In the genomic region with DNA sequence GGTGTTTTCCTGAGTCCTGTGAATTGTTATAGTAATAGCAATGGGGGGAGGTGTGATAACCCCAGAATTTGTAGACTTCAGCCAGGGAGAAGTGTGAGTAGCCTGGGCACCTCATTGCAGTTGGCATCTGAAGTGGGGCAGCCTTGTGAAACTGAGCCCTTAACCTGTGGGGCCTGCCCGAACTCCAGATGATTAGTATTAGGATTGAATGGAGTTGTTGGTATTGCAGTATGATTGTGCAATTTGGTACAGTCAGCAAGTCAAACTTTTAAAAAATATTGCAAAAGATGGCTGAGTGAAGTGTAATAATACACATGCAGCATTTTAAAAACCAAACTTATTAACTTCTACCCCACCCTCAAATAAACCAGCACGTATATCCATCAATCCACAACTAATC, we compare ENCODE assay signal across 12 cellular contexts. TPM values are rescaled to one million over a fixed set of nuclear protein-coding genes. Genes with fewer than 3 reads are reported as not detected.
DNase-seq lines count a peak whose midpoint lies in the region; ATAC-seq, FAIRE-seq and TF ChIP-seq lines count a peak whose summit lies in the region.
"Had no signal": no experiment of that assay in that cellular context is flagged by ENCODE, and none has a peak within 500 bp of the region (broad histone marks: within the 10 kb centered on the region; RNA-seq: fewer than 3 reads in every experiment).

No MANE protein-coding gene starts in this region.

- H3K27me3 ChIP-seq in GM12878 (replicated peaks in 1 of 2; ENCODE audit: control insufficient read depth in 2 of 2, insufficient read depth in 2 of 2, low read length in 1 of 2), result no peaks in the 10 kb centered on the region

- no peak overlapping the region for H3K9ac ChIP-seq in GM12878 (ENCODE audit: control insufficient read depth, insufficient read depth, low read length)

- POLR2A ChIA-PET in A549 (lab: Yijun Ruan, JAX) (no interaction called here), GM12878 (lab: Charles Lee) (no interaction called here)

- H3K4me1 ChIP-seq in A549 (peaks cover 41% of the 10 kb centered on the region), GM12878 (ENCODE audit: control insufficient read depth, insufficient read depth, low read length) (0 out of 2 replicates have a peak, but pooled peaks cover 3% of the 10 kb centered on the region)

- in situ Hi-C loops in GM12878 (cut with MboI), result no loop called here

- peaks cover 0 to 3% of the 10 kb centered on the region in 2 experiments; a peak in 3 of 4 replicates for H3K36me3 ChIP-seq in GM12878 (ENCODE audit: control insufficient read depth in 2 of 2, insufficient read depth in 2 of 2, low read length in 1 of 2)

- peak; percentile 51 to 86 for ATAC-seq in A549
- ATAC-seq in GM12878, result peak; percentile 13; the same call in 2 of the 3 replicates
- no peak for ATAC-seq in GM21723 (IDR thresholded peaks at IDR 0.05; ENCODE audit: unreplicated experiment)

- peaks cover 16% of the 10 kb centered on the region for H3K9me3 ChIP-seq in A549
- H3K9me3 ChIP-seq in GM12878 (replicated peaks; ENCODE audit: control insufficient read depth, insufficient read depth, low read length), result peaks cover 19% of the 10 kb centered on the region

- H2AFZ ChIP-seq in GM12878 (ENCODE audit: control insufficient read depth, low read depth, low read length), result no peak overlapping the region

- peaks cover 98% of the 10 kb centered on the region for H3K79me2 ChIP-seq in GM12878 (ENCODE audit: control insufficient read depth, insufficient read depth, low read length)

- no peak for TF ChIP-seq EP300 in A549 (IDR thresholded peaks at IDR 0.05)
- no peak for TF ChIP-seq EP300 in GM12878 (IDR thresholded peaks at IDR 0.05; ENCODE audit: borderline replicate concordance in 1 of 2, control insufficient read depth in 1 of 2, low read depth in 2 of 2, low read length in 2 of 2)

- H3K4me2 ChIP-seq in A549 (peak overlapping the region; percentile 64), GM12878 (ENCODE audit: control insufficient read depth, insufficient read depth) (peak overlapping the region; percentile 38; the same call in 1 of the 2 replicates)

- H3K27ac ChIP-seq in A549 (peak overlapping the region; percentile 17 to 70; a peak in 3 of 6 replicates), GM12878 (ENCODE audit: control insufficient read depth, insufficient read depth) (no peak overlapping the region)

- 35% methylated on average over 2 of the region's 2 CpGs for WGBS in A549 (ENCODE audit: missing lambda C conversion rate)
- WGBS in GM12878 (ENCODE audit: insufficient coverage, insufficient replicate concordance, low lambda C conversion rate, missing lambda C conversion rate), result 100% methylated on average over 2 of the region's 2 CpGs

- no peak for TF ChIP-seq POLR2A in A549 (IDR thresholded peaks at IDR 0.05; ENCODE audit: low read length)
- no peak for TF ChIP-seq POLR2A in GM12878 (IDR thresholded peaks at IDR 0.05; ENCODE audit: low read depth, low read length)

- intact Hi-C loops in GM12878 (cut with micrococcal nuclease; ENCODE audit: unreplicated experiment), result no loop called here

- SMC1A ChIA-PET in GM12878 (lab: Charles Lee; ENCODE audit: uncharacterized antibody, unreplicated experiment), result no interaction called here

- no peak for FAIRE-seq in A549 (lab: Jason Lieb, UNC)
- no peak for FAIRE-seq in GM12878 (lab: Jason Lieb, UNC)
- FAIRE-seq: HTR-8/SVneo had no signal

- H4K20me1 ChIP-seq in GM12878 (ENCODE audit: control insufficient read depth, insufficient read depth), result no peaks in the 10 kb centered on the region

- CTCF ChIA-PET in A549 (lab: Yijun Ruan, JAX) (no interaction called here), GM12878 (lab: Yijun Ruan, JAX) (no interaction called here)

- DNase-seq in A549 (ENCODE audit: low read depth in 1 of 2, low spot score in 1 of 2) (no peak), HCEC 1CT (peak; percentile 69), GM12878 (ENCODE audit: low read depth, low spot score) (no peak), iris pigment epithelial cell (ENCODE audit: low read depth) (peak; percentile 78), D341Med (ENCODE audit: low spot score) (no peak), NCI-H1417 treated with DMSO at 0.1 percent for 48 hours (lab: John Stamatoyannopoulos, UW) (no peak), superior temporal gyrus (ENCODE audit: extremely low spot score) (no peak)
- DNase-seq: activated T-cell treated with anti-CD3 and anti-CD28 coated beads, Interleukin-2, amount 50 U/mL, for 4 hours; C1 segment of cervical spinal cord; NCI-H446 treated with DMSO at 0.1 percent for 48 hours had no signal

- no TSS peak for BruUV-seq in GM12878 (replicated peaks; lab: Mats Ljungman, UMichigan)

- H3K4me3 ChIP-seq in A549 (no peak overlapping the region), GM12878 (no peak overlapping the region)

- no peak for TF ChIP-seq RAD21 in A549 (conservative IDR thresholded peaks at IDR 0.05 in 1 of 2, IDR thresholded peaks at IDR 0.05 in 1 of 2)
- no peak for TF ChIP-seq RAD21 in GM12878 (IDR thresholded peaks at IDR 0.05; ENCODE audit: insufficient read depth, low read depth, low read length)

- TF ChIP-seq CTCF in A549 (IDR thresholded peaks at IDR 0.05) (no peak), GM12878 (IDR thresholded peaks at IDR 0.05 in 2 of 3, conservative IDR thresholded peaks at IDR 0.05 in 1 of 3; ENCODE audit: control insufficient read depth in 2 of 3, extremely low read depth in 1 of 3, insufficient read depth in 1 of 3, low read depth in 3 of 3, low read length in 3 of 3) (no peak)

- RAD21 ChIA-PET in GM12878 (lab: Charles Lee; ENCODE audit: unreplicated experiment), result no interaction called here

TF ChIP-seq in A549, 52 proteins besides CTCF, POLR2A, EP300 and RAD21:
- TF ChIP-seq MAFK (IDR thresholded peaks at IDR 0.05; ENCODE audit: partially characterized antibody), result peak; percentile 42
- TF ChIP-seq HOXB5 (CRISPR knock-in tag; IDR thresholded peaks at IDR 0.05), result no peak
- peak; percentile 93 to 97 for TF ChIP-seq CEBPB (IDR thresholded peaks at IDR 0.05)
- no peak for TF ChIP-seq EHMT2 (IDR thresholded peaks at IDR 0.05; ENCODE audit: low read depth)
- TF ChIP-seq, protein P1, sequence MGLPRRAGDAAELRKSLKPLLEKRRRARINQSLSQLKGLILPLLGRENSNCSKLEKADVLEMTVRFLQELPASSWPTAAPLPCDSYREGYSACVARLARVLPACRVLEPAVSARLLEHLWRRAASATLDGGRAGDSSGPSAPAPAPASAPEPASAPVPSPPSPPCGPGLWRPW (IDR thresholded peaks at IDR 0.05), result peak; percentile 73; the same call in 1 of the 2 replicates
- no peak for TF ChIP-seq RNF2 (IDR thresholded peaks at IDR 0.05; ENCODE audit: borderline replicate concordance, low read depth)
- no peak for TF ChIP-seq FOSL2 (IDR thresholded peaks at IDR 0.05)
- peak; percentile 35; the same call in 1 of the 2 replicates for TF ChIP-seq FOSL2 (CRISPR knock-in tag; IDR thresholded peaks at IDR 0.05)
- TF ChIP-seq RFX5 (IDR thresholded peaks at IDR 0.05), result no peak

TF ChIP-seq in GM12878, 131 proteins besides CTCF, POLR2A, EP300 and RAD21 (continues in another document):
- TF ChIP-seq STAT1 (conservative IDR thresholded peaks at IDR 0.05) (no peak), LARP7 (IDR thresholded peaks at IDR 0.05) (no peak), MXI1 (IDR thresholded peaks at IDR 0.05; ENCODE audit: low read depth, low read length) (no peak)

RNA-seq across cellular contexts. Expression of a gene that starts 9.3 kb away (rescaled TPM):
- 19.5 and 21.9 TPM in 2 replicates for polyA plus RNA-seq in A549 (2011; rRNA removed)
- polyA plus RNA-seq in A549 (2012; cell fraction: cytosol; rRNA removed), result 9.1 and 9.9 TPM in 2 replicates
- polyA plus RNA-seq in A549 (2012; cell fraction: nucleus; rRNA removed), result 31.2 and 46.0 TPM in 2 replicates
- 21.7 to 22.1 TPM (median 21.7 TPM) in 3 replicates for polyA plus RNA-seq in A549 (2017; fragmentation: RNase III; extraction: RNeasy Plus Mini Kit Qiagen cat#74134 plus additional on column Dnase treatment)
- 23.8 and 27.3 TPM in 2 replicates for polyA minus RNA-seq in A549 (2011; rRNA and poly(A)+ RNA removed)
- 246 and 254 TPM in 2 replicates for total RNA-seq in GM12878 (2013; cell fraction: nucleolus; rRNA removed)
- 24.6 and 27.2 TPM in 2 replicates for total RNA-seq in GM12878 (2014; rRNA removed)
- total RNA-seq in GM12878 (2014; rRNA removed; fragmentation: Illumina TruSeq; extraction: Trizol), result 22.2 and 23.6 TPM in 2 replicates
- total RNA-seq in GM12878 (2021), result 62.0 and 67.2 TPM in 2 replicates
- 21.1 TPM for polyA plus RNA-seq in GM12878 (2011; ENCODE audit: low read depth)
- polyA plus RNA-seq in GM12878 (2011; rRNA removed), result 17.4 and 22.6 TPM in 2 replicates
- polyA plus RNA-seq in GM12878 (2011; cell fraction: cytosol; rRNA removed), result 12.2 and 15.6 TPM in 2 replicates
- 85.8 and 102 TPM in 2 replicates for polyA plus RNA-seq in GM12878 (2011; cell fraction: nucleus; rRNA removed)
- 30.2 and 32.3 TPM in 2 replicates for polyA plus RNA-seq in GM12878 (2012)
- polyA plus RNA-seq in GM12878 (2014; fragmentation: Illumina TruSeq; extraction: Trizol), result 21.9 and 26.1 TPM in 2 replicates
- polyA plus RNA-seq in GM12878 (2014; fragmentation: Nextera tagmentation; extraction: Ambion mirVana), result 1 to 10 TPM; 4.7 to 5.6 TPM
- 25.1 and 32.9 TPM in 2 replicates for polyA plus RNA-seq in GM12878 (2014; rRNA removed)
- polyA plus RNA-seq in GM12878 (2016; fragmentation: Nextera tagmentation; extraction: Ambion mirVana), result 10 to 100 TPM; 55.5 to 60.3 TPM
- polyA minus RNA-seq in GM12878 (2011; rRNA and poly(A)+ RNA removed), result 22.2 and 30.2 TPM in 2 replicates
- polyA minus RNA-seq in GM12878 (2011; cell fraction: cytosol; rRNA and poly(A)+ RNA removed), result 16.7 and 18.6 TPM in 2 replicates
- 45.2 and 78.7 TPM in 2 replicates for polyA minus RNA-seq in GM12878 (2011; cell fraction: nucleus; rRNA and poly(A)+ RNA removed)

Comparison
In these comparisons a context has a peak if more than half of its experiments do, and no peak if none do; other contexts are left out.
1. DNase-seq: peak in HCEC 1CT (single experiment) and iris pigment epithelial cell (single experiment); none in A549 (0 of 2), GM12878 (single experiment), D341Med (single experiment), NCI-H1417 treated with DMSO at 0.1 percent for 48 hours (single experiment) and superior temporal gyrus (single experiment).